ENCODE assay signal across 8 cellular contexts in the genomic region with DNA sequence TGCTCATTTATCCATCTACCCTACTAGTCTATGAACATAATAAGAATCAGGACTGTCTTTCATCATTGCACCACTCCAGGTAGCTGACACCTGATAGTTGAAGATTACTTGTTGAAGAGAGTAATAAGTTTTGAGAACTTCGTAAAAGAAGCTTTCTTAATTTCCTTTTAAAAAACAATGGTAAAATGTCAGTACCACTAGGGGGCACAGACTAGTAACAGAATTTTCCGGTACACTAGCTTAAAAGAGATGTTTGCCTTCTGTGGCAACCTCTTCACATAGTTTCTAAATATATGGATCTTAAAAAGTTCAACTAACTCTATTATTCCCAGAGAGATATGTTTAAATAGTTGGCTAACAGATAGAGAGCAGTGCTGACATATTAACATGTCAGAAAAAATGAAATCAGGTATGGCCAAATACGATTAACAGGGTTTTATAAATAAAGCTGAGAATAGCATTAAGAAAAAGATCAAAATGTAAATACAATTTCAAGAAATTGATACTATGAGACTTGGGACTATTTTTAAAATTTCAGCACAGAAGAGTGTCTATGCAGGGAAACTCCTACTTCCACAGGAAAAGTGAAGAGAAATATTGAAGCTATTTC. TPM values are rescaled to one million over a fixed set of nuclear protein-coding genes. Genes with fewer than 3 reads are reported as not detected.
A peak's percentile ranks its signal among the peaks of the same experiment; 100 is the strongest.
DNase-seq lines count a peak whose midpoint lies in the region; ATAC-seq, FAIRE-seq and TF ChIP-seq lines count a peak whose summit lies in the region.

No MANE protein-coding gene starts in this region.

- peak overlapping the region in 1 of 2 donors; percentile 6 for H3K4me3 Mint-ChIP-seq in stimulated activated naive B cell treated with anti-CD40 and anti-IgM and Interleukin-4, amounts not matched to agents 10 μg/mL and 1 μg/mL and 100 μg/mL, for 72 hours

- POLR2A ChIA-PET in AG04450 (lab: Yijun Ruan, JAX), result no interaction called here

- TF ChIP-seq CTCF in AG04450 (IDR thresholded peaks at IDR 0.05; ENCODE audit: low read depth, low read length) (peak; percentile 71), GM12865 (IDR thresholded peaks at IDR 0.05; ENCODE audit: insufficient read depth, low read depth, low read length, missing control alignments) (peak; percentile 62)

- H3K27ac ChIP-seq in AG04450 (ENCODE audit: low read depth, low read length), result no peak overlapping the region

- H3K27me3 ChIP-seq in AG04450 (ENCODE audit: control insufficient read depth, insufficient read depth, low read length), result no peaks in the 10 kb centered on the region

- FAIRE-seq in RCC 7860 (lab: Jason Lieb, UNC), result peak; percentile 74

- H3K9me3 ChIP-seq in AG04450 (ENCODE audit: control insufficient read depth, insufficient read depth, low read length), result no peaks in the 10 kb centered on the region; the same call in 1 of the 2 replicates

- H3K4me1 Mint-ChIP-seq in stimulated activated naive B cell treated with anti-CD40 and anti-IgM and Interleukin-4, amounts not matched to agents 10 μg/mL and 1 μg/mL and 100 μg/mL, for 72 hours, result peaks cover 13 to 31% of the 10 kb centered on the region in 2 donors

- H3K4me3 ChIP-seq in AG04450 (ENCODE audit: low read depth, low read length) (no peak overlapping the region), GM12865 (ENCODE audit: low read depth, low read length) (no peak overlapping the region)

- H3K27ac Mint-ChIP-seq in stimulated activated naive B cell treated with anti-CD40 and anti-IgM and Interleukin-4, amounts not matched to agents 10 μg/mL and 1 μg/mL and 100 μg/mL, for 72 hours, result peak overlapping the region; percentile 56

- CTCF ChIA-PET in AG04450 (lab: Charles Lee), result interaction anchor here (0.6 to 10.4 kb wide), 62 partner anchors 9 to 711 kb away, joined by 3 to 262 read pairs (median 4); no protein-coding TSS in a partner anchor

- DNase-seq in AG04450 (ENCODE audit: low read depth, low spot score) (no peak), GM12865 (ENCODE audit: low read depth) (peak; percentile 67), RCC 7860 (ENCODE audit: low spot score) (peak; percentile 24), fibroblast of the conjunctiva (ENCODE audit: low read depth) (peak; percentile 34), NCI-H1930 (lab: John Stamatoyannopoulos, UW) (no peak), GM19238 (ENCODE audit: insufficient read length, low spot score) (no peak)
- DNase-seq in stimulated activated naive B cell treated with anti-CD40 and anti-IgM and Interleukin-4, amounts not matched to agents 10 μg/mL and 1 μg/mL and 100 μg/mL, for 72 hours, result no peak

- ATAC-seq in stimulated activated naive B cell treated with anti-CD40 and anti-IgM and Interleukin-4, amounts not matched to agents 10 μg/mL and 1 μg/mL and 100 μg/mL, for 72 hours (replicated peaks), result no peak
- no peak for ATAC-seq in GM21526 (IDR thresholded peaks at IDR 0.05; ENCODE audit: low FRiP score, unreplicated experiment)

- H3K36me3 Mint-ChIP-seq in stimulated activated naive B cell treated with anti-CD40 and anti-IgM and Interleukin-4, amounts not matched to agents 10 μg/mL and 1 μg/mL and 100 μg/mL, for 72 hours, result no peaks in the 10 kb centered on the region

- H3K9me3 Mint-ChIP-seq in stimulated activated naive B cell treated with anti-CD40 and anti-IgM and Interleukin-4, amounts not matched to agents 10 μg/mL and 1 μg/mL and 100 μg/mL, for 72 hours, result no peaks in the 10 kb centered on the region

- no peaks in the 10 kb centered on the region for H3K27me3 Mint-ChIP-seq in stimulated activated naive B cell treated with anti-CD40 and anti-IgM and Interleukin-4, amounts not matched to agents 10 μg/mL and 1 μg/mL and 100 μg/mL, for 72 hours

RNA-seq across cellular contexts. Expression of a gene that starts 5.4 kb away (rescaled TPM):
- 0.52 TPM in 2 replicates for polyA plus RNA-seq in AG04450 (2011; rRNA removed)
- 0.78 and 3.2 TPM in 2 replicates for polyA minus RNA-seq in AG04450 (2011; rRNA and poly(A)+ RNA removed)

Comparison
In these comparisons a context has a peak if more than half of its experiments do, and no peak if none do; other contexts are left out.
1. DNase-seq: peak in GM12865 (single experiment), RCC 7860 (single experiment) and fibroblast of the conjunctiva (single experiment); none in AG04450 (single experiment), stimulated activated naive B cell treated with anti-CD40 and anti-IgM and Interleukin-4, amounts not matched to agents 10 μg/mL and 1 μg/mL and 100 μg/mL, for 72 hours (single experiment), NCI-H1930 (0 of 2) and GM19238 (single experiment).